In genomic region chr5:148733601-148734438, GRCh38 we compare ENCODE assay signal across 7 cellular contexts.
DNase-seq lines count a peak whose midpoint lies in the region; ATAC-seq and TF ChIP-seq lines count a peak whose summit lies in the region.

No MANE protein-coding gene starts in this region.

- H3K27ac Mint-ChIP-seq in activated naive CD4-positive, alpha-beta T cell treated with anti-CD3 and anti-CD28 coated beads, Interleukin-2, amount 50 U/mL, for 72 hours = no peak overlapping the region
- no peak overlapping the region for H3K27ac Mint-ChIP-seq in progenitor cell of endocrine pancreas

- peaks cover 12% of the 10 kb centered on the region for H3K27me3 Mint-ChIP-seq in progenitor cell of endocrine pancreas

- H3K4me3 Mint-ChIP-seq in progenitor cell of endocrine pancreas (ENCODE audit: low read depth) = no peak overlapping the region

- H3K36me3 ChIP-seq in SK-N-MC (ENCODE audit: insufficient read depth, low read length) (no peaks in the 10 kb centered on the region), uterus (no peaks in the 10 kb centered on the region)

- no peak for TF ChIP-seq POLR2A in uterus (IDR thresholded peaks at IDR 0.05)

- H3K4me1 Mint-ChIP-seq in progenitor cell of endocrine pancreas (ENCODE audit: low read depth) = peaks cover 20% of the 10 kb centered on the region

- H3K4me3 ChIP-seq in LNCaP clone FGC (ENCODE audit: low read depth, low read length) (no peak overlapping the region), SK-N-MC (no peak overlapping the region), uterus (no peak overlapping the region)

- ATAC-seq in activated naive CD4-positive, alpha-beta T cell treated with anti-CD3 and anti-CD28 coated beads, Interleukin-2, amount 50 U/mL, for 72 hours = peak; percentile 42 to 47
- ATAC-seq in Right ventricle myocardium superior (ENCODE audit: poor library complexity) = peak; percentile 80

- no peaks in the 10 kb centered on the region for H3K36me3 Mint-ChIP-seq in activated naive CD4-positive, alpha-beta T cell treated with anti-CD3 and anti-CD28 coated beads, Interleukin-2, amount 50 U/mL, for 72 hours
- no peaks in the 10 kb centered on the region for H3K36me3 Mint-ChIP-seq in progenitor cell of endocrine pancreas (ENCODE audit: insufficient read depth)

- no peak overlapping the region for H3K27ac ChIP-seq in SK-N-MC
- H3K27ac ChIP-seq in uterus = no peak overlapping the region

- intact Hi-C loops in Right ventricle myocardium superior (cut with DNase I) = loop anchor here (2.0 to 5.0 kb wide), 2 partner anchors 301 to 378 kb away; no protein-coding TSS in a partner anchor
- intact Hi-C loops in uterus (cut with DNase I; ENCODE audit: low total_unique reads) = no loop called here

- no peaks in the 10 kb centered on the region for H3K27me3 ChIP-seq in uterus

- H3K9ac ChIP-seq in SK-N-MC (ENCODE audit: insufficient read length) = no peak overlapping the region

- H3K9me3 ChIP-seq in SK-N-MC (ENCODE audit: low read depth, low read length) (no peaks in the 10 kb centered on the region), uterus (no peaks in the 10 kb centered on the region)

- TF ChIP-seq CTCF in GM12872 (IDR thresholded peaks at IDR 0.05; ENCODE audit: insufficient read depth, low read depth, low read length) (peak; percentile 67), LNCaP clone FGC (IDR thresholded peaks at IDR 0.05; ENCODE audit: control insufficient read depth, extremely low read depth, insufficient read depth) (peak; percentile 76), progenitor cell of endocrine pancreas (IDR thresholded peaks at IDR 0.05; ENCODE audit: unreplicated experiment) (peak; percentile 76), uterus (IDR thresholded peaks at IDR 0.05) (peak; percentile 65 to 77 (median 68))

- peaks cover 0 to 3% of the 10 kb centered on the region in 2 donors for H3K4me1 ChIP-seq in uterus

- peak; percentile 67 for DNase-seq in LNCaP clone FGC (ENCODE audit: low read depth)
- DNase-seq in SK-N-MC (ENCODE audit: low read depth, low spot score) = peak; percentile 64
- peak in 1 of 2 donors; percentile 73 for DNase-seq in activated naive CD4-positive, alpha-beta T cell treated with anti-CD3 and anti-CD28 coated beads, Interleukin-2, amount 50 U/mL, for 72 hours (ENCODE audit: low spot score in 2 of 2)
- DNase-seq in Right ventricle myocardium superior = peak; percentile 68
- DNase-seq in progenitor cell of endocrine pancreas (ENCODE audit: low spot score, unreplicated experiment) = peak; percentile 62
- DNase-seq in uterus = peak; percentile 47 to 77

- no peaks in the 10 kb centered on the region for H3K9me3 Mint-ChIP-seq in activated naive CD4-positive, alpha-beta T cell treated with anti-CD3 and anti-CD28 coated beads, Interleukin-2, amount 50 U/mL, for 72 hours
- no peaks in the 10 kb centered on the region for H3K9me3 Mint-ChIP-seq in progenitor cell of endocrine pancreas (ENCODE audit: low read depth)
